8 cellular contexts compared by ENCODE assay signal in genomic region chr19:57434386-57435061, GRCh38. TPM values are rescaled to one million over a fixed set of nuclear protein-coding genes. Genes with fewer than 3 reads are reported as not detected.
A peak's percentile ranks its signal among the peaks of the same experiment; 100 is the strongest.
DNase-seq lines count a peak whose midpoint lies in the region; ATAC-seq and TF ChIP-seq lines count a peak whose summit lies in the region.

No MANE protein-coding gene starts in this region.

- H3K9me3 Mint-ChIP-seq in activated T-helper 17 cell treated with anti-CD3 and anti-CD28 coated beads, Interleukin-2, amount 50 U/mL, for 72 hours, result peaks cover 11% of the 10 kb centered on the region

- H3K27ac ChIP-seq in suprapubic skin, result no peak overlapping the region

- peak overlapping the region; percentile 88 for H3K27ac Mint-ChIP-seq in activated T-helper 17 cell treated with anti-CD3 and anti-CD28 coated beads, Interleukin-2, amount 50 U/mL, for 72 hours

- no peak for TF ChIP-seq POLR2A in suprapubic skin (IDR thresholded peaks at IDR 0.05)

- H3K4me3 Mint-ChIP-seq in activated T-helper 17 cell treated with anti-CD3 and anti-CD28 coated beads, Interleukin-2, amount 50 U/mL, for 72 hours, result peak overlapping the region; percentile 91

- TF ChIP-seq EP300 in suprapubic skin (IDR thresholded peaks at IDR 0.05), result no peak

- ATAC-seq in HG02973 (IDR thresholded peaks at IDR 0.05; ENCODE audit: unreplicated experiment) (peak; percentile 20), HG02678 (IDR thresholded peaks at IDR 0.05; ENCODE audit: unreplicated experiment) (no peak)
- peak; percentile 15 for ATAC-seq in activated T-helper 17 cell treated with anti-CD3 and anti-CD28 coated beads, Interleukin-2, amount 50 U/mL, for 72 hours (replicated peaks)

- H3K9me3 ChIP-seq in suprapubic skin, result no peaks in the 10 kb centered on the region

- peak overlapping the region; percentile 66 for H3K4me3 ChIP-seq in suprapubic skin

- H3K27me3 Mint-ChIP-seq in activated T-helper 17 cell treated with anti-CD3 and anti-CD28 coated beads, Interleukin-2, amount 50 U/mL, for 72 hours, result no peaks in the 10 kb centered on the region

- peaks cover 17% of the 10 kb centered on the region for H3K4me1 ChIP-seq in suprapubic skin

- peaks cover 28% of the 10 kb centered on the region for H3K4me1 Mint-ChIP-seq in activated T-helper 17 cell treated with anti-CD3 and anti-CD28 coated beads, Interleukin-2, amount 50 U/mL, for 72 hours

- WGBS in suprapubic skin, result 24% methylated on average over 15 of the region's 15 CpGs

- peaks cover 8% of the 10 kb centered on the region for H3K36me3 ChIP-seq in suprapubic skin

- peak; percentile 17 for DNase-seq in NCI-H345 treated with DMSO at 0.1 percent for 48 hours (lab: John Stamatoyannopoulos, UW; ENCODE audit: unreplicated experiment)
- DNase-seq in NCI-H345 (lab: John Stamatoyannopoulos, UW), result no peak
- peak; percentile 31 for DNase-seq in iris pigment epithelial cell (ENCODE audit: low read depth)
- no peak for DNase-seq in suprapubic skin (ENCODE audit: low spot score in 2 of 2)
- DNase-seq in DMS153 treated with DMSO at 0.1 percent for 48 hours (lab: John Stamatoyannopoulos, UW; ENCODE audit: unreplicated experiment), result no peak

- H3K27me3 ChIP-seq in suprapubic skin, result no peaks in the 10 kb centered on the region

- TF ChIP-seq CTCF in suprapubic skin (IDR thresholded peaks at IDR 0.05), result no peak

- peaks cover 38% of the 10 kb centered on the region for H3K36me3 Mint-ChIP-seq in activated T-helper 17 cell treated with anti-CD3 and anti-CD28 coated beads, Interleukin-2, amount 50 U/mL, for 72 hours (ENCODE audit: low read depth)

RNA-seq across cellular contexts. Expression of gene ZNF749, which starts 0.6 kb away (rescaled TPM):
- total RNA-seq in activated T-helper 17 cell treated with anti-CD3 and anti-CD28 coated beads, Interleukin-2, amount 50 U/mL, for 72 hours, result 10 to 100 TPM; 13.8 to 15.0 TPM
- total RNA-seq in suprapubic skin, result 10 to 100 TPM in 3 of 4 donors, 1 to 10 TPM in 1; 8.3 to 15.5 (median 13.5) TPM

RNA-seq across cellular contexts. Expression of gene VN1R1, which starts 22.4 kb away (rescaled TPM):
- under 1 TPM in 1 of 2 donors, not detected in 1; 0.37 TPM for total RNA-seq in activated T-helper 17 cell treated with anti-CD3 and anti-CD28 coated beads, Interleukin-2, amount 50 U/mL, for 72 hours
- total RNA-seq in suprapubic skin, result 1 to 10 TPM in 3 of 4 donors, under 1 TPM in 1; 0.76 to 3.9 (median 1.2) TPM

RNA-seq across cellular contexts. Expression of gene ZNF17, which starts 23.6 kb away (rescaled TPM):
- 10 to 100 TPM in 1 of 2 donors, 1 to 10 TPM in 1; 8.3 to 12.0 TPM for total RNA-seq in activated T-helper 17 cell treated with anti-CD3 and anti-CD28 coated beads, Interleukin-2, amount 50 U/mL, for 72 hours
- total RNA-seq in suprapubic skin, result 10 to 100 TPM; 10.2 to 23.8 (median 15.2) TPM

RNA-seq across cellular contexts. Expression of gene ZNF772, which starts 42.8 kb away (rescaled TPM):
- 1 to 10 TPM; 2.8 to 4.5 TPM for total RNA-seq in activated T-helper 17 cell treated with anti-CD3 and anti-CD28 coated beads, Interleukin-2, amount 50 U/mL, for 72 hours
- 10 to 100 TPM in 2 of 4 donors, 1 to 10 TPM in 2; 6.1 to 15.0 (median 10.9) TPM for total RNA-seq in suprapubic skin

RNA-seq across cellular contexts. Expression of gene ZNF548, which starts 44.9 kb away (rescaled TPM):
- 10 to 100 TPM; 19.4 to 48.5 TPM for total RNA-seq in activated T-helper 17 cell treated with anti-CD3 and anti-CD28 coated beads, Interleukin-2, amount 50 U/mL, for 72 hours
- 10 to 100 TPM; 18.8 to 30.9 (median 25.7) TPM for total RNA-seq in suprapubic skin

Comparison
In these comparisons a context has a peak if more than half of its experiments do, and no peak if none do; other contexts are left out.
1. DNase-seq: peak in NCI-H345 treated with DMSO at 0.1 percent for 48 hours (single experiment) and iris pigment epithelial cell (single experiment); none in NCI-H345 (single experiment), suprapubic skin (0 of 2) and DMS153 treated with DMSO at 0.1 percent for 48 hours (single experiment).